16 cellular contexts compared by ENCODE assay signal in genomic region chr2:241095594-241096290, GRCh38. TPM values are rescaled to one million over a fixed set of nuclear protein-coding genes. Genes with fewer than 3 reads are reported as not detected.
A peak's percentile ranks its signal among the peaks of the same experiment; 100 is the strongest.
DNase-seq lines count a peak whose midpoint lies in the region; ATAC-seq, FAIRE-seq and TF ChIP-seq lines count a peak whose summit lies in the region.
"Had no signal": no experiment of that assay in that cellular context is flagged by ENCODE, and none has a peak within 500 bp of the region (broad histone marks: within the 10 kb centered on the region; RNA-seq: fewer than 3 reads in every experiment).

No MANE protein-coding gene starts in this region.

- H3K27me3 ChIP-seq in small intestine (ENCODE audit: control insufficient read depth in 2 of 2, insufficient read depth in 2 of 2, low read length in 2 of 2), result no peaks in the 10 kb centered on the region
- no peaks in the 10 kb centered on the region for H3K27me3 ChIP-seq in suprapubic skin
- H3K27me3 ChIP-seq: esophagus muscularis mucosa had no signal

- H3K4me3 Mint-ChIP-seq in T-helper 17 cell, result peak overlapping the region; percentile 72

- peaks cover 15 to 19% of the 10 kb centered on the region in 2 donors for H3K36me3 ChIP-seq in small intestine (ENCODE audit: control insufficient read depth in 2 of 2, insufficient read depth in 2 of 2, low read length in 2 of 2)
- H3K36me3 ChIP-seq in suprapubic skin, result peaks cover 87% of the 10 kb centered on the region

- H3K4me1 Mint-ChIP-seq in T-helper 17 cell, result peaks cover 38% of the 10 kb centered on the region

- ATAC-seq in T-helper 17 cell, result peak; percentile 98
- peak; percentile 48 to 60 for ATAC-seq in activated naive CD4-positive, alpha-beta T cell treated with anti-CD3 and anti-CD28 coated beads, Interleukin-2, amount 50 U/mL, for 72 hours
- ATAC-seq: A549 had no signal

- no peak for TF ChIP-seq CTCF in suprapubic skin (IDR thresholded peaks at IDR 0.05)

- H3K9me3 ChIP-seq in T-helper 17 cell (ENCODE audit: control insufficient read depth, low read length, poor library complexity, severe bottlenecking) (no peaks in the 10 kb centered on the region), small intestine (ENCODE audit: control insufficient read depth, low read depth) (no peaks in the 10 kb centered on the region), suprapubic skin (no peaks in the 10 kb centered on the region)
- H3K9me3 ChIP-seq: A549, esophagus muscularis mucosa, prostate gland, SK-N-SH had no signal

- H3K4me1 ChIP-seq in small intestine (ENCODE audit: control insufficient read depth in 2 of 2, insufficient read depth in 1 of 2, low read depth in 1 of 2, low read length in 1 of 2) (no peaks in the 10 kb centered on the region), suprapubic skin (peaks cover 7% of the 10 kb centered on the region)

- peaks cover 5 to 6% of the 10 kb centered on the region in 2 donors for H3K9me3 Mint-ChIP-seq in activated naive CD4-positive, alpha-beta T cell treated with anti-CD3 and anti-CD28 coated beads, Interleukin-2, amount 50 U/mL, for 72 hours

- H3K4me3 ChIP-seq in small intestine (ENCODE audit: low read depth in 1 of 2, low read length in 2 of 2), result no peak overlapping the region
- H3K4me3 ChIP-seq in suprapubic skin, result no peak overlapping the region
- H3K4me3 ChIP-seq: A549, esophagus muscularis mucosa, prostate gland had no signal

- peak; percentile 36 for DNase-seq in activated CD4-positive, alpha-beta T cell treated with anti-CD3 and anti-CD28 coated beads for 1 hour
- DNase-seq in activated CD4-positive, alpha-beta T cell treated with anti-CD3 and anti-CD28 coated beads, Interleukin-2, amount 50 U/mL, for 48 hours, result no peak
- DNase-seq in T-helper 17 cell, result peak in 1 of 3 donors; percentile 45
- no peak for DNase-seq in activated naive CD4-positive, alpha-beta T cell treated with anti-CD3 and anti-CD28 coated beads, Interleukin-2, amount 50 U/mL, for 72 hours (ENCODE audit: low spot score in 2 of 2)
- DNase-seq in small intestine, result peak; percentile 24
- no peak for DNase-seq in cerebellar nuclear complex (lab: John Stamatoyannopoulos, UW)
- DNase-seq in NCI-H2107 treated with DMSO at 0.1 percent for 48 hours (lab: John Stamatoyannopoulos, UW; ENCODE audit: unreplicated experiment), result no peak
- DNase-seq in suprapubic skin (ENCODE audit: low spot score in 2 of 2), result no peak
- DNase-seq: DMS79 treated with DMSO at 0.1 percent for 48 hours, HCEC 1CT, IMR-90, NCI-H1436 treated with DMSO at 0.1 percent for 48 hours, SK-N-SH had no signal

- H3K27ac ChIP-seq in small intestine (ENCODE audit: low read depth in 1 of 2, low read length in 1 of 2) (no peak overlapping the region), suprapubic skin (no peak overlapping the region)
- H3K27ac ChIP-seq: esophagus muscularis mucosa had no signal

- no peak for FAIRE-seq in small intestine (lab: Jason Lieb, UNC)
- FAIRE-seq: A549 had no signal

- H3K27me3 Mint-ChIP-seq in T-helper 17 cell, result no peaks in the 10 kb centered on the region

- WGBS in small intestine, 3 donors, result 80 to 90% (median 87%) methylated on average over 14 of the region's 14 CpGs
- 89% methylated on average over 14 of the region's 14 CpGs for WGBS in suprapubic skin

- TF ChIP-seq POLR2A in suprapubic skin (IDR thresholded peaks at IDR 0.05), result no peak

- H3K27ac Mint-ChIP-seq in T-helper 17 cell, result peak overlapping the region; percentile 95
- peak overlapping the region; percentile 86 to 93 for H3K27ac Mint-ChIP-seq in activated naive CD4-positive, alpha-beta T cell treated with anti-CD3 and anti-CD28 coated beads, Interleukin-2, amount 50 U/mL, for 72 hours

- TF ChIP-seq EP300 in suprapubic skin (IDR thresholded peaks at IDR 0.05), result no peak

- peaks cover 11% of the 10 kb centered on the region for H3K36me3 Mint-ChIP-seq in T-helper 17 cell (ENCODE audit: low read depth)
- peaks cover 23 to 43% of the 10 kb centered on the region in 2 donors for H3K36me3 Mint-ChIP-seq in activated naive CD4-positive, alpha-beta T cell treated with anti-CD3 and anti-CD28 coated beads, Interleukin-2, amount 50 U/mL, for 72 hours

RNA-seq across cellular contexts. Expression of gene MTERF4, which starts 6.3 kb away (rescaled TPM):
- total RNA-seq in T-helper 17 cell, result 10 to 100 TPM; 66.7 to 82.9 TPM
- 10 to 100 TPM; 37.8 to 47.1 TPM for total RNA-seq in activated naive CD4-positive, alpha-beta T cell treated with anti-CD3 and anti-CD28 coated beads, Interleukin-2, amount 50 U/mL, for 72 hours
- polyA plus RNA-seq in small intestine, result 10 to 100 TPM; 25.3 to 31.6 (median 28.5) TPM
- 10 to 100 TPM; 30.0 to 81.8 (median 52.4) TPM for total RNA-seq in suprapubic skin

RNA-seq across cellular contexts. Expression of gene PASK, which starts 53.5 kb away (rescaled TPM):
- 100 to 1,000 TPM; 108 to 163 TPM for total RNA-seq in T-helper 17 cell
- total RNA-seq in activated naive CD4-positive, alpha-beta T cell treated with anti-CD3 and anti-CD28 coated beads, Interleukin-2, amount 50 U/mL, for 72 hours, result 10 to 100 TPM; 67.6 to 95.3 TPM
- 1 to 10 TPM; 4.7 to 6.4 (median 5.9) TPM for polyA plus RNA-seq in small intestine
- 10 to 100 TPM in 3 of 4 donors, 1 to 10 TPM in 1; 9.8 to 19.7 (median 14.6) TPM for total RNA-seq in suprapubic skin

RNA-seq across cellular contexts. Expression of gene PPP1R7, which starts 54.5 kb away (rescaled TPM):
- total RNA-seq in T-helper 17 cell (10 to 100 TPM; 40.0 to 54.8 TPM), suprapubic skin (100 to 1,000 TPM in 1 of 4 donors, 10 to 100 TPM in 3; 37.8 to 104 (median 44.4) TPM)
- 10 to 100 TPM; 81.6 to 98.9 TPM for total RNA-seq in activated naive CD4-positive, alpha-beta T cell treated with anti-CD3 and anti-CD28 coated beads, Interleukin-2, amount 50 U/mL, for 72 hours
- polyA plus RNA-seq in small intestine, result 10 to 100 TPM; 57.3 to 74.7 (median 68.1) TPM

Comparison
In these comparisons a context has a peak if more than half of its experiments do, and no peak if none do; other contexts are left out.
1. DNase-seq: peak in activated CD4-positive, alpha-beta T cell treated with anti-CD3 and anti-CD28 coated beads for 1 hour (single experiment) and small intestine (single experiment); none in activated CD4-positive, alpha-beta T cell treated with anti-CD3 and anti-CD28 coated beads, Interleukin-2, amount 50 U/mL, for 48 hours (0 of 2), activated naive CD4-positive, alpha-beta T cell treated with anti-CD3 and anti-CD28 coated beads, Interleukin-2, amount 50 U/mL, for 72 hours (0 of 2), cerebellar nuclear complex (0 of 2), NCI-H2107 treated with DMSO at 0.1 percent for 48 hours (single experiment) and suprapubic skin (0 of 2).